In genomic region chr3:13865581-13866405, GRCh38 we compare ENCODE assay signal across 23 cellular contexts. TPM values are rescaled to one million over a fixed set of nuclear protein-coding genes. Genes with fewer than 3 reads are reported as not detected.
DNase-seq lines count a peak whose midpoint lies in the region; ATAC-seq and FAIRE-seq lines count a peak whose summit lies in the region.
"Had no signal": no experiment of that assay in that cellular context is flagged by ENCODE, and none has a peak within 500 bp of the region (broad histone marks: within the 10 kb centered on the region; RNA-seq: fewer than 3 reads in every experiment).

No MANE protein-coding gene starts in this region.

- DNase-seq in activated T-cell treated with anti-CD3 and anti-CD28 coated beads, Interleukin-2, amount 50 U/mL, for 1 hour: peak; percentile 31
- DNase-seq in activated T-cell treated with anti-CD3 and anti-CD28 coated beads for 4 hours (no peak), urothelium cell line (ENCODE audit: low spot score) (no peak), mesenteric fat pad (ENCODE audit: low spot score) (no peak)
- no peak for DNase-seq in activated T-cell treated with anti-CD3 and anti-CD28 coated beads, Interleukin-2, amount 50 U/mL, for 4 hours
- DNase-seq in effector memory CD4-positive, alpha-beta T cell: no peak
- no peak for DNase-seq in stimulated activated CD4-positive, alpha-beta T cell treated with anti-CD3 and anti-CD28 coated beads, Interleukin-2, amount 100 ng/mL, for 48 hours
- DNase-seq: ACHN, amygdala, DMS53, gastrocnemius medialis, H7, NCI-H1417 treated with DMSO at 0.1 percent for 48 hours, NCI-H524 treated with DMSO at 0.1 percent for 48 hours, SHP77 had no signal

- peaks cover 62% of the 10 kb centered on the region for H3K4me1 Mint-ChIP-seq in activated T-cell treated with anti-CD3 and anti-CD28 coated beads, Interleukin-2, amount 50 U/mL, for 4 hours (ENCODE audit: low read depth)
- H3K4me1 Mint-ChIP-seq: memory B cell had no signal

- peak; percentile 20 to 33 for ATAC-seq in activated T-cell treated with anti-CD3 and anti-CD28 coated beads, Interleukin-2, amount 50 U/mL, for 4 hours
- no peak for ATAC-seq in GM19035 (IDR thresholded peaks at IDR 0.05; ENCODE audit: unreplicated experiment)
- ATAC-seq: gastrocnemius medialis; natural killer cell treated with Interleukin-12 subunit alpha and Interleukin-12 subunit beta and Interleukin-15 and Interleukin-18, amount 100 ng/mL, for 72 hours had no signal

- H3K9me3 ChIP-seq in effector memory CD4-positive, alpha-beta T cell (ENCODE audit: control insufficient read depth, low read length): no peaks in the 10 kb centered on the region
- H3K9me3 ChIP-seq: gastrocnemius medialis had no signal

- H3K36me3 ChIP-seq in effector memory CD4-positive, alpha-beta T cell (ENCODE audit: control insufficient read depth, insufficient read depth, low read length): peaks cover 13% of the 10 kb centered on the region
- H3K36me3 ChIP-seq: cardiac muscle cell, gastrocnemius medialis had no signal

- H3K9me3 Mint-ChIP-seq in activated T-cell treated with anti-CD3 and anti-CD28 coated beads, Interleukin-2, amount 50 U/mL, for 4 hours: no peaks in the 10 kb centered on the region
- H3K9me3 Mint-ChIP-seq: natural killer cell treated with Interleukin-12 subunit alpha and Interleukin-12 subunit beta and Interleukin-15 and Interleukin-18, amount 100 ng/mL, for 72 hours had no signal

- peak; percentile 68 for FAIRE-seq in urothelium cell line (lab: Jason Lieb, UNC)
- FAIRE-seq: GM12892 had no signal

- peaks cover 2% of the 10 kb centered on the region for H3K36me3 Mint-ChIP-seq in activated T-cell treated with anti-CD3 and anti-CD28 coated beads, Interleukin-2, amount 50 U/mL, for 4 hours (ENCODE audit: insufficient read depth)
- H3K36me3 Mint-ChIP-seq: memory B cell; natural killer cell treated with Interleukin-12 subunit alpha and Interleukin-12 subunit beta and Interleukin-15 and Interleukin-18, amount 100 ng/mL, for 72 hours had no signal

- no peaks in the 10 kb centered on the region for H3K27me3 ChIP-seq in effector memory CD4-positive, alpha-beta T cell (replicated peaks; ENCODE audit: control insufficient read depth, insufficient read depth, low read length, poor library complexity, severe bottlenecking)

- H3K27ac ChIP-seq in effector memory CD4-positive, alpha-beta T cell (ENCODE audit: insufficient read depth, low read length, poor library complexity, severe bottlenecking): peak overlapping the region; percentile 74
- H3K27ac ChIP-seq: C4-2B, cardiac muscle cell, gastrocnemius medialis had no signal

- H3K4me3 Mint-ChIP-seq in activated T-cell treated with anti-CD3 and anti-CD28 coated beads, Interleukin-2, amount 50 U/mL, for 4 hours: peak overlapping the region; percentile 40
- H3K4me3 Mint-ChIP-seq: memory B cell; natural killer cell treated with Interleukin-12 subunit alpha and Interleukin-12 subunit beta and Interleukin-15 and Interleukin-18, amount 100 ng/mL, for 72 hours had no signal

- peaks cover 52% of the 10 kb centered on the region for H3K4me1 ChIP-seq in effector memory CD4-positive, alpha-beta T cell (ENCODE audit: control insufficient read depth, insufficient read depth, low read length, poor library complexity, severe bottlenecking)
- H3K4me1 ChIP-seq: gastrocnemius medialis had no signal

- no peak overlapping the region for H3K4me3 ChIP-seq in effector memory CD4-positive, alpha-beta T cell (ENCODE audit: insufficient read depth, low read depth, low read length, poor library complexity, severe bottlenecking)
- H3K4me3 ChIP-seq: cardiac muscle cell, gastrocnemius medialis had no signal

- H3K27me3 Mint-ChIP-seq in activated T-cell treated with anti-CD3 and anti-CD28 coated beads, Interleukin-2, amount 50 U/mL, for 4 hours (ENCODE audit: low read depth): no peaks in the 10 kb centered on the region

RNA-seq across cellular contexts. Expression of gene WNT7A, which starts 14.1 kb away (rescaled TPM):
- under 1 TPM; 0.08 to 0.24 (median 0.10) TPM for total RNA-seq in activated T-cell treated with anti-CD3 and anti-CD28 coated beads, Interleukin-2, amount 50 U/mL, for 4 hours
- total RNA-seq in mesenteric fat pad: not detected
- total RNA-seq: cardiac muscle cell; gastrocnemius medialis; natural killer cell treated with Interleukin-12 subunit alpha and Interleukin-12 subunit beta and Interleukin-15 and Interleukin-18, amount 100 ng/mL, for 72 hours; skeletal muscle tissue; urinary bladder had no signal
